Comparison of ENCODE assay signal across 9 cellular contexts in genomic region chr9:95131023-95131943, GRCh38.
DNase-seq lines count a peak whose midpoint lies in the region; ATAC-seq, FAIRE-seq and TF ChIP-seq lines count a peak whose summit lies in the region.
"Had no signal": no experiment of that assay in that cellular context is flagged by ENCODE, and none has a peak within 500 bp of the region (broad histone marks: within the 10 kb centered on the region; RNA-seq: fewer than 3 reads in every experiment).

No MANE protein-coding gene starts in this region.

- H3K36me3 Mint-ChIP-seq in Calu3 (ENCODE audit: insufficient read depth, unreplicated experiment), result peaks cover 5% of the 10 kb centered on the region
- no peaks in the 10 kb centered on the region for H3K36me3 Mint-ChIP-seq in activated T-helper 2 cell treated with anti-CD3 and anti-CD28 coated beads, Interferon-gamma antibody, Interleukin-2, Interleukin-4, amounts not matched to agents 10 μg/mL and 5 μg/mL and 100 μg/mL, durations not matched to agents 14 hours and 24 hours and 36 hours (ENCODE audit: low read depth)

- no peaks in the 10 kb centered on the region for H3K27me3 ChIP-seq in uterus

- FAIRE-seq in RCC 7860 (lab: Jason Lieb, UNC) (peak; percentile 32), frontal cortex (lab: Jason Lieb, UNC) (no peak)

- H3K27ac ChIP-seq in uterus, result peak overlapping the region in 1 of 2 donors; percentile 39

- no peaks in the 10 kb centered on the region for H3K9me3 ChIP-seq in uterus

- H3K4me1 ChIP-seq in uterus, result peaks cover 0 to 5% of the 10 kb centered on the region in 2 donors

- TF ChIP-seq POLR2A in uterus (IDR thresholded peaks at IDR 0.05), result no peak

- peak; percentile 64 for DNase-seq in Calu3
- DNase-seq in HuH-7 (ENCODE audit: low spot score), result peak; percentile 82
- DNase-seq in RCC 7860 (ENCODE audit: low spot score), result peak; percentile 42
- DNase-seq in activated T-helper 2 cell treated with anti-CD3 and anti-CD28 coated beads, Interferon-gamma antibody, Interleukin-2, Interleukin-4, amounts not matched to agents 10 μg/mL and 5 μg/mL and 100 μg/mL, durations not matched to agents 14 hours and 24 hours and 36 hours (ENCODE audit: low spot score), result peak; percentile 25
- peak; percentile 69 to 75 for DNase-seq in frontal cortex (ENCODE audit: low spot score in 2 of 2)
- peak; percentile 61 for DNase-seq in omental fat pad (ENCODE audit: low spot score)
- DNase-seq in uterus, result peak; percentile 76 to 83

- CTCF ChIA-PET in Calu3 (lab: Charles Lee), result interaction anchor here (0.7 to 2.1 kb wide), 5 partner anchors 12 to 577 kb away, joined by 3 to 10 read pairs (median 3); partner anchors contain the start of gene PCAT7

- no TSS peak for BruUV-seq in Calu3 (replicated peaks; lab: Mats Ljungman, UMichigan)

- TF ChIP-seq CTCF in Calu3 (IDR thresholded peaks at IDR 0.05; ENCODE audit: unreplicated experiment) (peak; percentile 51), omental fat pad (IDR thresholded peaks at IDR 0.05) (peak in 2 of 3 donors; percentile 18 to 19), uterus (IDR thresholded peaks at IDR 0.05) (peak; percentile 81 to 86 (median 83))

- H3K4me3 ChIP-seq in uterus, result no peak overlapping the region

- intact Hi-C loops in Calu3 (cut with micrococcal nuclease; ENCODE audit: unreplicated experiment), result loop anchor here (1.0 to 2.0 kb wide), 2 partner anchors 348 to 450 kb away; no protein-coding TSS in a partner anchor
- intact Hi-C loops in activated T-helper 2 cell treated with anti-CD3 and anti-CD28 coated beads, Interferon-gamma antibody, Interleukin-2, Interleukin-4, amounts not matched to agents 10 μg/mL and 5 μg/mL and 100 μg/mL, durations not matched to agents 14 hours and 24 hours and 36 hours (cut with micrococcal nuclease), result loop anchor here (1.0 kb wide), 2 partner anchors 348 to 450 kb away; no protein-coding TSS in a partner anchor
- intact Hi-C loops in uterus (cut with DNase I; ENCODE audit: low total_unique reads), result loop anchor here (5.0 kb wide), 1 partner anchor 449 kb away; no protein-coding TSS in a partner anchor

- no peaks in the 10 kb centered on the region for H3K36me3 ChIP-seq in uterus

- H3K27ac Mint-ChIP-seq in Calu3 (ENCODE audit: unreplicated experiment), result no peak overlapping the region
- no peak overlapping the region for H3K27ac Mint-ChIP-seq in activated T-helper 2 cell treated with anti-CD3 and anti-CD28 coated beads, Interferon-gamma antibody, Interleukin-2, Interleukin-4, amounts not matched to agents 10 μg/mL and 5 μg/mL and 100 μg/mL, durations not matched to agents 14 hours and 24 hours and 36 hours
- H3K27ac Mint-ChIP-seq: T-helper 1 cell treated with Interleukin-12 subunit alpha and Interleukin-12 subunit beta and Interleukin-4 antibody, amounts not matched to agents 30 μg/mL and 1 μg/mL, for 36 hours had no signal

- no peak overlapping the region for H3K4me3 Mint-ChIP-seq in Calu3 (ENCODE audit: low read depth, unreplicated experiment)
- H3K4me3 Mint-ChIP-seq in activated T-helper 2 cell treated with anti-CD3 and anti-CD28 coated beads, Interferon-gamma antibody, Interleukin-2, Interleukin-4, amounts not matched to agents 10 μg/mL and 5 μg/mL and 100 μg/mL, durations not matched to agents 14 hours and 24 hours and 36 hours (ENCODE audit: low read depth), result no peak overlapping the region
- H3K4me3 Mint-ChIP-seq: T-helper 1 cell treated with Interleukin-12 subunit alpha and Interleukin-12 subunit beta and Interleukin-4 antibody, amounts not matched to agents 30 μg/mL and 1 μg/mL, for 36 hours had no signal

- peaks cover 19% of the 10 kb centered on the region for H3K4me1 Mint-ChIP-seq in Calu3 (ENCODE audit: low read depth, unreplicated experiment)
- H3K4me1 Mint-ChIP-seq in activated T-helper 2 cell treated with anti-CD3 and anti-CD28 coated beads, Interferon-gamma antibody, Interleukin-2, Interleukin-4, amounts not matched to agents 10 μg/mL and 5 μg/mL and 100 μg/mL, durations not matched to agents 14 hours and 24 hours and 36 hours (ENCODE audit: low read depth), result peaks cover 7% of the 10 kb centered on the region

- ATAC-seq in omental fat pad (ENCODE audit: low FRiP score) (peak; percentile 29), HG02884 (IDR thresholded peaks at IDR 0.05; ENCODE audit: unreplicated experiment) (no peak)

- no peaks in the 10 kb centered on the region for H3K27me3 Mint-ChIP-seq in Calu3 (ENCODE audit: unreplicated experiment)
- H3K27me3 Mint-ChIP-seq in activated T-helper 2 cell treated with anti-CD3 and anti-CD28 coated beads, Interferon-gamma antibody, Interleukin-2, Interleukin-4, amounts not matched to agents 10 μg/mL and 5 μg/mL and 100 μg/mL, durations not matched to agents 14 hours and 24 hours and 36 hours (ENCODE audit: low read depth), result no peaks in the 10 kb centered on the region

- no peaks in the 10 kb centered on the region for H3K9me3 Mint-ChIP-seq in Calu3 (ENCODE audit: low read depth, unreplicated experiment)
- H3K9me3 Mint-ChIP-seq in activated T-helper 2 cell treated with anti-CD3 and anti-CD28 coated beads, Interferon-gamma antibody, Interleukin-2, Interleukin-4, amounts not matched to agents 10 μg/mL and 5 μg/mL and 100 μg/mL, durations not matched to agents 14 hours and 24 hours and 36 hours, result no peaks in the 10 kb centered on the region
- H3K9me3 Mint-ChIP-seq: T-helper 1 cell treated with Interleukin-12 subunit alpha and Interleukin-12 subunit beta and Interleukin-4 antibody, amounts not matched to agents 30 μg/mL and 1 μg/mL, for 36 hours had no signal

Comparison
In these comparisons a context has a peak if more than half of its experiments do, and no peak if none do; other contexts are left out.
1. DNase-seq: peak in every context shown above with its lines; median percentile 82 in HuH-7; 80 in uterus; 72 in frontal cortex; 64 in Calu3; 61 in omental fat pad; 42 in RCC 7860; 25 in activated T-helper 2 cell treated with anti-CD3 and anti-CD28 coated beads, Interferon-gamma antibody, Interleukin-2, Interleukin-4, amounts not matched to agents 10 μg/mL and 5 μg/mL and 100 μg/mL, durations not matched to agents 14 hours and 24 hours and 36 hours.
2. CTCF ChIP-seq: peak in every context shown above with its lines; median percentile 83 in uterus; 51 in Calu3; 18 in omental fat pad.